23 cellular contexts compared by ENCODE assay signal in genomic region chr5:10557747-10558295, GRCh38. TPM values are rescaled to one million over a fixed set of nuclear protein-coding genes. Genes with fewer than 3 reads are reported as not detected.
A peak's percentile ranks its signal among the peaks of the same experiment; 100 is the strongest.
DNase-seq lines count a peak whose midpoint lies in the region; FAIRE-seq and TF ChIP-seq lines count a peak whose summit lies in the region.
"Had no signal": no experiment of that assay in that cellular context is flagged by ENCODE, and none has a peak within 500 bp of the region (broad histone marks: within the 10 kb centered on the region; RNA-seq: fewer than 3 reads in every experiment).

No MANE protein-coding gene starts in this region.

- H3K9ac ChIP-seq in OCI-LY3 (ENCODE audit: low read length) (peak overlapping the region; percentile 40; the same call in 1 of the 2 replicates), endothelial cell of umbilical vein (replicated peaks; ENCODE audit: extremely low read depth, insufficient read depth, low read length) (no peak overlapping the region)

- BruUV-seq in endothelial cell of umbilical vein (replicated peaks; lab: Mats Ljungman, UMichigan), result no TSS peak

- no peaks in the 10 kb centered on the region for H3K36me3 Mint-ChIP-seq in osteocyte (ENCODE audit: unreplicated experiment)

- TF ChIP-seq CTCF in OCI-LY3 (IDR thresholded peaks at IDR 0.05; ENCODE audit: low read depth, low read length) (no peak), endothelial cell of umbilical vein (IDR thresholded peaks at IDR 0.05; ENCODE audit: extremely low read depth in 1 of 2, insufficient read depth in 1 of 2, low read depth in 1 of 2, low read length in 2 of 2) (no peak), osteocyte (IDR thresholded peaks at IDR 0.05) (no peak), GM13976 (IDR thresholded peaks at IDR 0.05; ENCODE audit: borderline replicate concordance, control extremely low read depth, extremely low read depth, insufficient read depth, missing control alignments) (no peak)

- H3K27me3 ChIP-seq in OCI-LY3 (ENCODE audit: low read depth, low read length) (peaks cover 5% of the 10 kb centered on the region), endothelial cell of umbilical vein (ENCODE audit: control insufficient read depth in 2 of 2, insufficient read depth in 2 of 2, low read length in 2 of 2) (no peaks in the 10 kb centered on the region)
- H3K27me3 ChIP-seq: vagina had no signal

- H3K27ac ChIP-seq in OCI-LY3 (ENCODE audit: low read length) (no peak overlapping the region), endothelial cell of umbilical vein (ENCODE audit: insufficient read depth, low read depth, low read length) (no peak overlapping the region)
- H3K27ac ChIP-seq: left lung, Peyer's patch, vagina had no signal

- no peaks in the 10 kb centered on the region for H3K9me3 ChIP-seq in OCI-LY3 (ENCODE audit: insufficient read depth, low read length)
- no peaks in the 10 kb centered on the region for H3K9me3 ChIP-seq in endothelial cell of umbilical vein (replicated peaks; ENCODE audit: control insufficient read depth, insufficient read depth, low read length)
- H3K9me3 ChIP-seq: Caco-2, left lung, Peyer's patch, vagina had no signal

- H3K4me1 ChIP-seq in OCI-LY3 (ENCODE audit: low read length) (peaks cover 58% of the 10 kb centered on the region), endothelial cell of umbilical vein (ENCODE audit: control insufficient read depth, extremely low read depth, insufficient read depth, low read length) (peaks cover 9% of the 10 kb centered on the region)

- dilution Hi-C loops in endothelial cell of umbilical vein (cut with MboI; ENCODE audit: extremely low pct_ligation_motif_present, low sequenced_read_pairs), result no loop called here

- peak overlapping the region; percentile 65; the same call in 1 of the 2 replicates for H3K4me3 ChIP-seq in OCI-LY3 (ENCODE audit: low read length)
- H3K4me3 ChIP-seq in endothelial cell of umbilical vein (replicated peaks in 1 of 3; ENCODE audit: insufficient read depth in 1 of 3, low read depth in 1 of 3, low read length in 3 of 3), result no peak overlapping the region
- H3K4me3 ChIP-seq: left lung, Peyer's patch, vagina had no signal

- H3K4me2 ChIP-seq in OCI-LY3 (ENCODE audit: low read length) (peak overlapping the region; percentile 96), endothelial cell of umbilical vein (ENCODE audit: insufficient read depth, low read length) (no peak overlapping the region)

- no peak overlapping the region for H3K4me3 Mint-ChIP-seq in osteocyte (ENCODE audit: unreplicated experiment)
- H3K4me3 Mint-ChIP-seq: activated CD4-positive, alpha-beta T cell treated with anti-CD3 and anti-CD28 coated beads, Interleukin-2, amount 10 ng/mL, durations not matched to agents 7 days and 5 days; activated naive CD4-positive, alpha-beta T cell treated with anti-CD3 and anti-CD28 coated beads for 36 hours; effector memory CD8-positive, alpha-beta T cell had no signal

- H3K36me3 ChIP-seq in OCI-LY3 (replicated peaks; ENCODE audit: low read depth, low read length), result no peaks in the 10 kb centered on the region
- H3K36me3 ChIP-seq in endothelial cell of umbilical vein (ENCODE audit: control insufficient read depth in 2 of 2, extremely low read depth in 1 of 2, insufficient read depth in 2 of 2, low read length in 2 of 2), result no peaks in the 10 kb centered on the region
- H3K36me3 ChIP-seq: left lung, Peyer's patch, vagina had no signal

- H3K79me2 ChIP-seq in OCI-LY3 (ENCODE audit: low read length) (no peaks in the 10 kb centered on the region), endothelial cell of umbilical vein (ENCODE audit: control insufficient read depth, insufficient read depth, low read length) (no peaks in the 10 kb centered on the region)

- H3K27me3 Mint-ChIP-seq in osteocyte (ENCODE audit: unreplicated experiment), result peaks cover 5% of the 10 kb centered on the region

- intact Hi-C loops in endothelial cell of umbilical vein (cut with micrococcal nuclease), result no loop called here

- no peaks in the 10 kb centered on the region for H3K9me1 ChIP-seq in endothelial cell of umbilical vein (replicated peaks; ENCODE audit: control insufficient read depth, extremely low read depth, insufficient read depth, low read length)

- peak overlapping the region; percentile 15 for H3K27ac Mint-ChIP-seq in osteocyte (ENCODE audit: unreplicated experiment)
- H3K27ac Mint-ChIP-seq: activated CD4-positive, alpha-beta T cell treated with anti-CD3 and anti-CD28 coated beads, Interleukin-2, amount 10 ng/mL, durations not matched to agents 7 days and 5 days; activated naive CD4-positive, alpha-beta T cell treated with anti-CD3 and anti-CD28 coated beads for 36 hours; effector memory CD8-positive, alpha-beta T cell had no signal

- DNase-seq in EL, result peak; percentile 24
- no peak for DNase-seq in endothelial cell of umbilical vein (ENCODE audit: low read depth, low spot score)
- no peak for DNase-seq in osteocyte (ENCODE audit: extremely low spot score, unreplicated experiment)
- DNase-seq in DMS153 treated with DMSO at 0.1 percent for 48 hours (lab: John Stamatoyannopoulos, UW; ENCODE audit: unreplicated experiment), result no peak
- no peak for DNase-seq in SKM-1 treated with dmso at 0.1 percent for 144 hours (lab: John Stamatoyannopoulos, UW; ENCODE audit: unreplicated experiment)
- DNase-seq in GM03348 (ENCODE audit: low spot score), result no peak
- no peak for DNase-seq in GM13976 (ENCODE audit: low spot score)
- DNase-seq: activated CD4-positive, alpha-beta T cell treated with anti-CD3 and anti-CD28 coated beads, Interleukin-2, amount 10 ng/mL, durations not matched to agents 7 days and 5 days; activated naive CD4-positive, alpha-beta T cell treated with anti-CD3 and anti-CD28 coated beads for 36 hours; Caco-2; cerebellar nuclear complex; effector memory CD8-positive, alpha-beta T cell; Kasumi-1; left lung; NCI-H1092 treated with DMSO at 0.1 percent for 48 hours; NCI-H2107; stimulated activated CD4-positive, alpha-beta T cell treated with anti-CD3 and anti-CD28 coated beads, Interleukin-2, amount 100 ng/mL, for 24 hours had no signal

- in situ Hi-C loops in GM13976 (cut with MboI; ENCODE audit: low sequenced_read_pairs, unreplicated experiment), result no loop called here

- no peak for FAIRE-seq in endothelial cell of umbilical vein (lab: Jason Lieb, UNC)
- FAIRE-seq: frontal cortex, G401.6, TTC549 had no signal

- no peaks in the 10 kb centered on the region for H3K9me3 Mint-ChIP-seq in osteocyte (ENCODE audit: unreplicated experiment)
- H3K9me3 Mint-ChIP-seq: activated CD4-positive, alpha-beta T cell treated with anti-CD3 and anti-CD28 coated beads, Interleukin-2, amount 10 ng/mL, durations not matched to agents 7 days and 5 days; activated naive CD4-positive, alpha-beta T cell treated with anti-CD3 and anti-CD28 coated beads for 36 hours; effector memory CD8-positive, alpha-beta T cell had no signal

- TF ChIP-seq POLR2A in endothelial cell of umbilical vein (IDR thresholded peaks at IDR 0.05; ENCODE audit: low read depth, low read length), result no peak

- peaks cover 36% of the 10 kb centered on the region for H3K4me1 Mint-ChIP-seq in osteocyte (ENCODE audit: unreplicated experiment)

- CTCF ChIA-PET in endothelial cell of umbilical vein (lab: Charles Lee), result interaction anchor here (0.6 to 2.9 kb wide), 4 partner anchors 12 to 69 kb away, joined by 4 to 9 read pairs (median 5); no protein-coding TSS in a partner anchor

- H4K20me1 ChIP-seq in OCI-LY3 (ENCODE audit: insufficient read depth, low read length) (no peaks in the 10 kb centered on the region), endothelial cell of umbilical vein (replicated peaks; ENCODE audit: control insufficient read depth, extremely low read depth, insufficient read depth, low read length) (no peaks in the 10 kb centered on the region)

- POLR2A ChIA-PET in endothelial cell of umbilical vein (lab: Charles Lee), result no interaction called here

- H2AFZ ChIP-seq in OCI-LY3 (ENCODE audit: low read depth, low read length), result no peak overlapping the region
- peak overlapping the region; percentile 1 for H2AFZ ChIP-seq in endothelial cell of umbilical vein (ENCODE audit: low read depth, low read length)

TF ChIP-seq in endothelial cell of umbilical vein, 7 proteins besides CTCF, POLR2A, EP300 and RAD21:
- TF ChIP-seq MYC (IDR thresholded peaks at IDR 0.05; ENCODE audit: low read depth, low read length) (no peak), JUN (IDR thresholded peaks at IDR 0.05; ENCODE audit: borderline replicate concordance, insufficient read depth, insufficient read length, low read depth) (no peak), POLR2AphosphoS5 (IDR thresholded peaks at IDR 0.05; ENCODE audit: insufficient read depth, low read depth, low read length) (no peak), EZH2 (IDR thresholded peaks at IDR 0.05; ENCODE audit: borderline replicate concordance, low read depth, low read length, severe bottlenecking) (no peak)

RNA-seq across cellular contexts. Expression of gene ANKRD33B, which starts 6.0 kb away (rescaled TPM):
- total RNA-seq in endothelial cell of umbilical vein, result 4.4 and 5.4 TPM in 2 replicates
- polyA plus RNA-seq in endothelial cell of umbilical vein, result 2.0 and 2.4 TPM in 2 replicates
- polyA plus RNA-seq in endothelial cell of umbilical vein (2011; cell fraction: cytosol; rRNA removed), result 1.8 and 2.0 TPM in 2 replicates
- 5.4 and 6.0 TPM in 2 replicates for polyA plus RNA-seq in endothelial cell of umbilical vein (2011; cell fraction: nucleus; rRNA removed)
- 3.8 and 4.0 TPM in 2 replicates for polyA plus RNA-seq in endothelial cell of umbilical vein (2012)
- 7.7 and 8.4 TPM in 2 replicates for polyA minus RNA-seq in endothelial cell of umbilical vein
- 8.7 TPM for polyA minus RNA-seq in endothelial cell of umbilical vein (2011; cell fraction: cytosol; rRNA and poly(A)+ RNA removed)
- polyA minus RNA-seq in endothelial cell of umbilical vein (2011; cell fraction: nucleus; rRNA and poly(A)+ RNA removed), result 6.5 and 8.6 TPM in 2 replicates
- total RNA-seq in osteocyte, result 0.83 and 0.94 TPM in 2 replicates
